Comparison of ENCODE assay signal across 19 cellular contexts in genomic region chr13:32454886-32455593, GRCh38.
"Had no signal": no experiment of that assay in that cellular context is flagged by ENCODE, and none has a peak within 500 bp of the region (broad histone marks: within the 10 kb centered on the region; RNA-seq: fewer than 3 reads in every experiment).

No MANE protein-coding gene starts in this region.

- H3K4me1 ChIP-seq: body of pancreas, upper lobe of left lung had no signal

- H3K27me3 ChIP-seq: body of pancreas, cardiac muscle cell, hepatocyte, spleen, upper lobe of left lung had no signal

- H3K36me3 ChIP-seq: cardiac muscle cell had no signal

- DNase-seq: activated CD4-positive, alpha-beta T cell treated with anti-CD3 and anti-CD28 coated beads for 1 hour; activated CD4-positive, alpha-beta T cell treated with anti-CD3 and anti-CD28 coated beads, Interleukin-2, amount 50 U/mL, for 1 hour; activated CD8-positive, alpha-beta T cell treated with anti-CD3 and anti-CD28 coated beads, Interleukin-2, amount 10 ng/mL, durations not matched to agents 7 days and 5 days; activated gamma-delta T cell; activated naive CD4-positive, alpha-beta T cell treated with anti-CD3 and anti-CD28 coated beads, Interleukin-2, amount 50 U/mL, for 16 hours; activated naive CD8-positive, alpha-beta T cell treated with anti-CD3 and anti-CD28 coated beads, Interleukin-2, amount 50 U/mL, for 24 hours; body of pancreas; foreskin fibroblast; midbrain; nucleus accumbens; spleen; stimulated activated CD4-positive, alpha-beta T cell treated with anti-CD3 and anti-CD28 coated beads, Interleukin-4, amount 100 ng/mL, for 1 hour; stimulated activated naive CD4-positive, alpha-beta T cell had no signal

- ATAC-seq: activated CD8-positive, alpha-beta T cell treated with anti-CD3 and anti-CD28 coated beads, Interleukin-2, amount 10 ng/mL, durations not matched to agents 7 days and 5 days; activated naive CD8-positive, alpha-beta T cell treated with anti-CD3 and anti-CD28 coated beads, Interleukin-2, amount 50 U/mL, for 24 hours; body of pancreas had no signal

- H3K4me3 ChIP-seq: body of pancreas, cardiac muscle cell, hepatocyte, spleen, thoracic aorta, upper lobe of left lung had no signal

- H3K27ac ChIP-seq: body of pancreas, cardiac muscle cell, epithelial cell of prostate, hepatocyte, spleen, thoracic aorta, upper lobe of left lung, VCaP had no signal
